ENCODE assay signal across 16 cellular contexts in genomic region chr19:6394831-6395230, GRCh38. TPM values are rescaled to one million over a fixed set of nuclear protein-coding genes. Genes with fewer than 3 reads are reported as not detected.
DNase-seq lines count a peak whose midpoint lies in the region; ATAC-seq and TF ChIP-seq lines count a peak whose summit lies in the region.
"Had no signal": no experiment of that assay in that cellular context is flagged by ENCODE, and none has a peak within 500 bp of the region (broad histone marks: within the 10 kb centered on the region; RNA-seq: fewer than 3 reads in every experiment).

No MANE protein-coding gene starts in this region.

- H4K20me1 ChIP-seq in Karpas-422 (ENCODE audit: insufficient read depth, low read depth, low read length) (no peaks in the 10 kb centered on the region), neural cell (ENCODE audit: insufficient read depth) (no peaks in the 10 kb centered on the region)

- TF ChIP-seq RAD21 in neural cell (conservative IDR thresholded peaks at IDR 0.05), result no peak

- H3K4me2 ChIP-seq in Karpas-422 (ENCODE audit: low read depth, low read length, poor library complexity, severe bottlenecking), result no peak overlapping the region
- H3K4me2 ChIP-seq in neural cell (ENCODE audit: low read length), result no peak overlapping the region

- TF ChIP-seq CTCF in neural cell (IDR thresholded peaks at IDR 0.05; ENCODE audit: poor library complexity, severe bottlenecking) (no peak), adrenal gland (IDR thresholded peaks at IDR 0.05) (no peak)

- peak overlapping the region; percentile 97 for H3K4me3 Mint-ChIP-seq in activated CD4-positive, alpha-beta T cell treated with anti-CD3 and anti-CD28 coated beads, Interleukin-2, amount 10 ng/mL, durations not matched to agents 7 days and 5 days
- H3K4me3 Mint-ChIP-seq in effector memory CD8-positive, alpha-beta T cell, result peak overlapping the region; percentile 94 to 95

- H3K79me2 ChIP-seq in Karpas-422 (ENCODE audit: low read length) (peaks cover 22% of the 10 kb centered on the region), neural cell (replicated peaks; ENCODE audit: insufficient read depth, low read length) (peaks cover 20% of the 10 kb centered on the region)

- H3K9me3 ChIP-seq in Karpas-422 (ENCODE audit: low read length) (no peaks in the 10 kb centered on the region), neural cell (ENCODE audit: low read length) (no peaks in the 10 kb centered on the region), adrenal gland (replicated peaks in 1 of 3) (no peaks in the 10 kb centered on the region)
- H3K9me3 ChIP-seq: A549, SJSA1 had no signal

- no peak for TF ChIP-seq POLR2A in adrenal gland (IDR thresholded peaks at IDR 0.05)

- POLR2A ChIA-PET in activated CD4-positive, alpha-beta T cell treated with anti-CD3 and anti-CD28 coated beads, Interleukin-2, amount 10 ng/mL, durations not matched to agents 7 days and 5 days (lab: Charles Lee), result no interaction called here

- H3K4me1 ChIP-seq in Karpas-422 (ENCODE audit: low read length) (peaks cover 18% of the 10 kb centered on the region), adrenal gland (replicated peaks in 1 of 2) (peaks cover 11 to 13% of the 10 kb centered on the region in 2 donors)

- no peaks in the 10 kb centered on the region for H3K9me3 Mint-ChIP-seq in activated CD4-positive, alpha-beta T cell treated with anti-CD3 and anti-CD28 coated beads, Interleukin-2, amount 10 ng/mL, durations not matched to agents 7 days and 5 days
- H3K9me3 Mint-ChIP-seq in effector memory CD8-positive, alpha-beta T cell, result no peaks in the 10 kb centered on the region

- H3K27ac ChIP-seq in Karpas-422 (ENCODE audit: low read length) (no peak overlapping the region), neural cell (ENCODE audit: low read length) (peak overlapping the region; percentile 99), adrenal gland (no peak overlapping the region)
- H3K27ac ChIP-seq: SJSA1 had no signal

- peaks cover 11% of the 10 kb centered on the region for H3K36me3 Mint-ChIP-seq in activated CD4-positive, alpha-beta T cell treated with anti-CD3 and anti-CD28 coated beads, Interleukin-2, amount 10 ng/mL, durations not matched to agents 7 days and 5 days (ENCODE audit: low read depth)
- H3K36me3 Mint-ChIP-seq in effector memory CD8-positive, alpha-beta T cell (ENCODE audit: insufficient read depth), result peaks cover 38% of the 10 kb centered on the region

- H3K9ac ChIP-seq in Karpas-422 (ENCODE audit: low read length) (no peak overlapping the region), neural cell (ENCODE audit: low read length) (no peak overlapping the region)

- whole genome bisulfite sequencing in adrenal gland, 4 donors, result 86 to 94% (median 93%) methylated on average over 3 of the region's 3 CpGs

- no peak for TF ChIP-seq EP300 in neural cell (conservative IDR thresholded peaks at IDR 0.05; ENCODE audit: poor library complexity, severe bottlenecking)

- intact Hi-C loops in adrenal gland (cut with DNase I), result no loop called here

- H3K4me3 ChIP-seq in Karpas-422 (ENCODE audit: low read length), result no peak overlapping the region
- H3K4me3 ChIP-seq in neural cell (ENCODE audit: low read length), result no peak overlapping the region
- H3K4me3 ChIP-seq in adrenal gland, result no peak overlapping the region

- H3K9me2 ChIP-seq in Karpas-422 (replicated peaks; ENCODE audit: insufficient read depth, low read length) (no peaks in the 10 kb centered on the region), neural cell (ENCODE audit: insufficient read depth, low read length) (no peaks in the 10 kb centered on the region)

- no peaks in the 10 kb centered on the region for H3K27me3 Mint-ChIP-seq in activated CD4-positive, alpha-beta T cell treated with anti-CD3 and anti-CD28 coated beads, Interleukin-2, amount 10 ng/mL, durations not matched to agents 7 days and 5 days
- no peaks in the 10 kb centered on the region for H3K27me3 Mint-ChIP-seq in effector memory CD8-positive, alpha-beta T cell

- peaks cover 4% of the 10 kb centered on the region; the same call in 1 of the 2 replicates for H3K36me3 ChIP-seq in Karpas-422 (ENCODE audit: insufficient read depth, low read length)
- H3K36me3 ChIP-seq in neural cell (ENCODE audit: insufficient read depth, low read length), result peaks cover 3% of the 10 kb centered on the region
- peaks cover 0 to 10% of the 10 kb centered on the region in 2 donors for H3K36me3 ChIP-seq in adrenal gland (replicated peaks in 1 of 2)

- H2AFZ ChIP-seq in Karpas-422 (ENCODE audit: low read length) (no peak overlapping the region), neural cell (ENCODE audit: low read depth, low read length) (no peak overlapping the region)

- H3K27me3 ChIP-seq in Karpas-422 (ENCODE audit: low read length) (no peaks in the 10 kb centered on the region), neural cell (ENCODE audit: insufficient read depth, low read depth, low read length) (no peaks in the 10 kb centered on the region), adrenal gland (no peaks in the 10 kb centered on the region)
- H3K27me3 ChIP-seq: SJSA1 had no signal

- peaks cover 30% of the 10 kb centered on the region for H3K4me1 Mint-ChIP-seq in activated CD4-positive, alpha-beta T cell treated with anti-CD3 and anti-CD28 coated beads, Interleukin-2, amount 10 ng/mL, durations not matched to agents 7 days and 5 days
- peaks cover 21 to 27% of the 10 kb centered on the region in 2 donors for H3K4me1 Mint-ChIP-seq in effector memory CD8-positive, alpha-beta T cell (ENCODE audit: low read depth in 2 of 2)

- no peaks in the 10 kb centered on the region for H3F3A ChIP-seq in neural cell (ENCODE audit: insufficient read depth, low read length, poor library complexity, severe bottlenecking)

- no peak for DNase-seq in activated CD4-positive, alpha-beta T cell treated with anti-CD3 and anti-CD28 coated beads, Interleukin-2, amount 10 ng/mL, durations not matched to agents 7 days and 5 days
- DNase-seq in activated CD4-positive, alpha-beta T cell treated with anti-CD3 and anti-CD28 coated beads, Interleukin-2, amount 50 U/mL, for 48 hours, result no peak
- DNase-seq in Karpas-422 (peak; percentile 38), EL (no peak), SKM-1 (lab: John Stamatoyannopoulos, UW; ENCODE audit: unreplicated experiment) (no peak), adrenal gland (no peak)
- no peak for DNase-seq in effector memory CD8-positive, alpha-beta T cell
- DNase-seq: aorta; NCI-H1694; NCI-H510A treated with DMSO at 0.1 percent for 48 hours; PC-3; stimulated activated CD4-positive, alpha-beta T cell treated with anti-CD3 and anti-CD28 coated beads, Interleukin-4, amount 100 ng/mL, for 4 hours had no signal

- CTCF ChIA-PET in activated CD4-positive, alpha-beta T cell treated with anti-CD3 and anti-CD28 coated beads, Interleukin-2, amount 10 ng/mL, durations not matched to agents 7 days and 5 days (lab: Charles Lee), result no interaction called here

- no peak for ATAC-seq in effector memory CD8-positive, alpha-beta T cell (replicated peaks)
- ATAC-seq: A549, esophagus mucosa, PC-3 had no signal

- no peak overlapping the region for H3K27ac Mint-ChIP-seq in activated CD4-positive, alpha-beta T cell treated with anti-CD3 and anti-CD28 coated beads, Interleukin-2, amount 10 ng/mL, durations not matched to agents 7 days and 5 days
- no peak overlapping the region for H3K27ac Mint-ChIP-seq in effector memory CD8-positive, alpha-beta T cell

TF ChIP-seq in neural cell, 6 proteins besides CTCF, POLR2A, EP300 and RAD21 (continues in another document):
- no peak for TF ChIP-seq TAF1 (IDR thresholded peaks at IDR 0.05; ENCODE audit: low read depth)
- TF ChIP-seq MXI1 (conservative IDR thresholded peaks at IDR 0.05; ENCODE audit: poor library complexity, severe bottlenecking), result no peak
- no peak for TF ChIP-seq POLR2AphosphoS5 (IDR thresholded peaks at IDR 0.05)
- no peak for TF ChIP-seq SMC3 (conservative IDR thresholded peaks at IDR 0.05; ENCODE audit: poor library complexity)

RNA-seq across cellular contexts. Expression of gene GTF2F1, which starts 1.9 kb away (rescaled TPM):
- 10 to 100 TPM; 61.4 to 67.7 TPM for total RNA-seq in activated CD4-positive, alpha-beta T cell treated with anti-CD3 and anti-CD28 coated beads, Interleukin-2, amount 10 ng/mL, durations not matched to agents 7 days and 5 days
- total RNA-seq in Karpas-422 (2014; rRNA removed; shearing (Covaris generic); ENCODE audit: low replicate concordance), result 18.2 and 35.4 TPM in 2 replicates
- polyA plus RNA-seq in neural cell, result 53.9 and 69.2 TPM in 2 replicates
- 55.9 and 57.5 TPM in 2 replicates for polyA minus RNA-seq in neural cell
- total RNA-seq in adrenal gland, result 10 to 100 TPM; 29.0 to 67.3 (median 50.6) TPM
- polyA plus RNA-seq in adrenal gland, result 10 to 100 TPM; 57.1 to 79.1 (median 73.1) TPM

RNA-seq across cellular contexts. Expression of gene PSPN, which starts 19.1 kb away (rescaled TPM):
- total RNA-seq in activated CD4-positive, alpha-beta T cell treated with anti-CD3 and anti-CD28 coated beads, Interleukin-2, amount 10 ng/mL, durations not matched to agents 7 days and 5 days, result 1 to 10 TPM; 2.4 TPM
- 0.76 and 1.0 TPM in 2 replicates for total RNA-seq in Karpas-422 (2014; rRNA removed; shearing (Covaris generic); ENCODE audit: low replicate concordance)
- polyA plus RNA-seq in neural cell, result 1.5 and 2.4 TPM in 2 replicates
- 2.8 and 3.4 TPM in 2 replicates for polyA minus RNA-seq in neural cell
- total RNA-seq in adrenal gland, result 1 to 10 TPM in 6 of 8 donors, under 1 TPM in 2; 0.48 to 3.6 (median 1.2) TPM
- 1 to 10 TPM in 1 of 3 donors, under 1 TPM in 2; 0.67 to 2.3 (median 0.86) TPM for polyA plus RNA-seq in adrenal gland

RNA-seq across cellular contexts. Expression of gene ALKBH7, which starts 22.2 kb away (rescaled TPM):
- 10 to 100 TPM; 32.8 to 48.2 TPM for total RNA-seq in activated CD4-positive, alpha-beta T cell treated with anti-CD3 and anti-CD28 coated beads, Interleukin-2, amount 10 ng/mL, durations not matched to agents 7 days and 5 days
- 94.7 and 95.7 TPM in 2 replicates for total RNA-seq in Karpas-422 (2014; rRNA removed; shearing (Covaris generic); ENCODE audit: low replicate concordance)
- polyA plus RNA-seq in neural cell, result 154 and 179 TPM in 2 replicates
- 53.3 and 63.1 TPM in 2 replicates for polyA minus RNA-seq in neural cell
- total RNA-seq in adrenal gland, result 100 to 1,000 TPM in 3 of 8 donors, 10 to 100 TPM in 5; 66.6 to 137 (median 89.1) TPM
- 10 to 100 TPM in 2 of 3 donors, 1 to 10 TPM in 1; 3.2 to 59.2 (median 52.9) TPM for polyA plus RNA-seq in adrenal gland

RNA-seq across cellular contexts. Expression of gene KHSRP, which starts 29.8 kb away (rescaled TPM):
- 100 to 1,000 TPM; 301 to 308 TPM for total RNA-seq in activated CD4-positive, alpha-beta T cell treated with anti-CD3 and anti-CD28 coated beads, Interleukin-2, amount 10 ng/mL, durations not matched to agents 7 days and 5 days
- 94.5 and 217 TPM in 2 replicates for total RNA-seq in Karpas-422 (2014; rRNA removed; shearing (Covaris generic); ENCODE audit: low replicate concordance)
- polyA plus RNA-seq in neural cell (33.3 and 40.3 TPM in 2 replicates), adrenal gland (100 to 1,000 TPM in 1 of 3 donors, 10 to 100 TPM in 2; 59.1 to 175 (median 67.7) TPM)
- polyA minus RNA-seq in neural cell, result 105 and 110 TPM in 2 replicates
- total RNA-seq in adrenal gland, result 100 to 1,000 TPM in 6 of 8 donors, 10 to 100 TPM in 2; 73.8 to 261 (median 163) TPM

RNA-seq across cellular contexts. Expression of gene CLPP, which starts 33.5 kb away (rescaled TPM):
- total RNA-seq in activated CD4-positive, alpha-beta T cell treated with anti-CD3 and anti-CD28 coated beads, Interleukin-2, amount 10 ng/mL, durations not matched to agents 7 days and 5 days, result 100 to 1,000 TPM; 124 to 125 TPM
- 52.1 and 128 TPM in 2 replicates for total RNA-seq in Karpas-422 (2014; rRNA removed; shearing (Covaris generic); ENCODE audit: low replicate concordance)
- polyA plus RNA-seq in neural cell (79.9 and 97.8 TPM in 2 replicates), adrenal gland (10 to 100 TPM; 35.7 to 69.8 (median 57.2) TPM)
- 46.1 and 50.4 TPM in 2 replicates for polyA minus RNA-seq in neural cell
- total RNA-seq in adrenal gland, result 100 to 1,000 TPM in 5 of 8 donors, 10 to 100 TPM in 3; 90.2 to 151 (median 106) TPM
